ENCODE assay signal across 8 cellular contexts in genomic region chr9:128275198-128276007, GRCh38. TPM values are rescaled to one million over a fixed set of nuclear protein-coding genes. Genes with fewer than 3 reads are reported as not detected.
DNase-seq lines count a peak whose midpoint lies in the region; ATAC-seq, FAIRE-seq and TF ChIP-seq lines count a peak whose summit lies in the region.

Gene GOLGA2, minus strand, starts transcription at chr9:128276007. Its CDS starts 31 bp downstream, at chr9:128275976.

- H2AFZ ChIP-seq in SU-DHL-6 (ENCODE audit: low read depth, low read length, severe bottlenecking) (peak within 1 kb of the TSS; percentile 72), endothelial cell of umbilical vein (ENCODE audit: low read depth, low read length) (peak within 1 kb of the TSS; percentile 68)

- POLR2A ChIA-PET in CD8-positive, alpha-beta T cell (lab: Charles Lee) = interaction anchor here (0.6 to 1.2 kb wide), 6 partner anchors 25 to 902 kb away, joined by 3 to 13 read pairs (median 4); partner anchors contain the start of gene URM1
- POLR2A ChIA-PET in endothelial cell of umbilical vein (lab: Charles Lee) = no interaction called here

- dilution Hi-C loops in endothelial cell of umbilical vein (cut with MboI; ENCODE audit: extremely low pct_ligation_motif_present, low sequenced_read_pairs) = no loop called here

- peaks cover 22% of the 10 kb centered on the region for H3K4me1 ChIP-seq in CD8-positive, alpha-beta T cell (ENCODE audit: insufficient read depth, low read length)
- peaks cover 27% of the 10 kb centered on the region for H3K4me1 ChIP-seq in endothelial cell of umbilical vein (ENCODE audit: control insufficient read depth, extremely low read depth, insufficient read depth, low read length)

- H3K36me3 Mint-ChIP-seq in CD8-positive, alpha-beta T cell = peaks cover 41% of the 10 kb centered on the region
- H3K36me3 Mint-ChIP-seq in mesothelial cell of epicardium = peaks cover 7% of the 10 kb centered on the region

- no peak for TF ChIP-seq CTCF in CD8-positive, alpha-beta T cell (IDR thresholded peaks at IDR 0.05)
- no peak for TF ChIP-seq CTCF in SU-DHL-6 (IDR thresholded peaks at IDR 0.05; ENCODE audit: insufficient read depth, low read length, poor library complexity, severe bottlenecking)
- TF ChIP-seq CTCF in endothelial cell of umbilical vein (IDR thresholded peaks at IDR 0.05; ENCODE audit: extremely low read depth in 1 of 2, insufficient read depth in 1 of 2, low read depth in 1 of 2, low read length in 2 of 2) = no peak
- no peak for TF ChIP-seq CTCF in mesothelial cell of epicardium (IDR thresholded peaks at IDR 0.05; ENCODE audit: unreplicated experiment)

- peak; percentile 38 for TF ChIP-seq POLR2A in endothelial cell of umbilical vein (IDR thresholded peaks at IDR 0.05; ENCODE audit: low read depth, low read length)

- peak within 1 kb of the TSS; percentile 92 for H3K9ac ChIP-seq in SU-DHL-6 (ENCODE audit: low read length)
- H3K9ac ChIP-seq in endothelial cell of umbilical vein (replicated peaks; ENCODE audit: extremely low read depth, insufficient read depth, low read length) = peak within 1 kb of the TSS; percentile 95

- intact Hi-C loops in CD8-positive, alpha-beta T cell (cut with DNase I, micrococcal nuclease) = loop anchor here (1.0 to 10.0 kb wide), 13 partner anchors 25 to 759 kb away; partner anchors contain the start of genes CIZ1 (in 2 of the 2), COQ4 (in 2 of the 2), SLC27A4 (in 2 of the 2) and TRUB2 (in 2 of the 2)
- intact Hi-C loops in endothelial cell of umbilical vein (cut with micrococcal nuclease) = loop anchor here (1.0 to 2.0 kb wide), 3 partner anchors 20 to 115 kb away; partner anchors contain the start of genes BBLN, COQ4 and TRUB2

- H3K9me2 ChIP-seq in SU-DHL-6 (replicated peaks; ENCODE audit: insufficient read depth, low read length) = no peaks in the 10 kb centered on the region

- H3K79me2 ChIP-seq in SU-DHL-6 (ENCODE audit: insufficient read depth, low read length) (peaks cover 13% of the 10 kb centered on the region), endothelial cell of umbilical vein (ENCODE audit: control insufficient read depth, insufficient read depth, low read length) (peaks cover 27% of the 10 kb centered on the region)

- peak within 1 kb of the TSS; percentile 75 for H3K4me3 ChIP-seq in CD8-positive, alpha-beta T cell (ENCODE audit: low read depth, low read length)
- peak within 1 kb of the TSS; percentile 85 for H3K4me3 ChIP-seq in SU-DHL-6 (ENCODE audit: insufficient read depth, low read length, poor library complexity, severe bottlenecking)
- H3K4me3 ChIP-seq in endothelial cell of umbilical vein (replicated peaks in 1 of 3; ENCODE audit: insufficient read depth in 1 of 3, low read depth in 1 of 3, low read length in 3 of 3) = peak within 1 kb of the TSS; percentile 80 to 95 (median 81)

- H3F3A ChIP-seq in SU-DHL-6 (ENCODE audit: insufficient read depth) = no peaks in the 10 kb centered on the region

- no peaks in the 10 kb centered on the region for H3K9me3 ChIP-seq in CD8-positive, alpha-beta T cell (ENCODE audit: low read length)
- H3K9me3 ChIP-seq in SU-DHL-6 (ENCODE audit: insufficient read depth, low read length) (no peaks in the 10 kb centered on the region), endothelial cell of umbilical vein (replicated peaks; ENCODE audit: control insufficient read depth, insufficient read depth, low read length) (no peaks in the 10 kb centered on the region)

- H3K27ac ChIP-seq in CD8-positive, alpha-beta T cell (ENCODE audit: low read depth, low read length) = peak within 1 kb of the TSS; percentile 76
- H3K27ac ChIP-seq in SU-DHL-6 (ENCODE audit: low read depth, low read length) (no peak within 1 kb of the TSS), endothelial cell of umbilical vein (ENCODE audit: insufficient read depth, low read depth, low read length) (peak within 1 kb of the TSS; percentile 89)

- H3K4me2 ChIP-seq in SU-DHL-6 (ENCODE audit: low read depth, low read length, poor library complexity, severe bottlenecking) (peak within 1 kb of the TSS; percentile 74), endothelial cell of umbilical vein (ENCODE audit: insufficient read depth, low read length) (peak within 1 kb of the TSS; percentile 86)

- H3K36me3 ChIP-seq in CD8-positive, alpha-beta T cell (ENCODE audit: insufficient read depth, low read length) = peaks cover 9% of the 10 kb centered on the region
- H3K36me3 ChIP-seq in SU-DHL-6 (ENCODE audit: low read length) = no peaks in the 10 kb centered on the region
- peaks cover 2 to 12% of the 10 kb centered on the region in 2 experiments for H3K36me3 ChIP-seq in endothelial cell of umbilical vein (ENCODE audit: control insufficient read depth in 2 of 2, extremely low read depth in 1 of 2, insufficient read depth in 2 of 2, low read length in 2 of 2)

- peaks cover 32% of the 10 kb centered on the region for H3K4me1 Mint-ChIP-seq in CD8-positive, alpha-beta T cell (ENCODE audit: low read depth)
- H3K4me1 Mint-ChIP-seq in mesothelial cell of epicardium = peaks cover 46% of the 10 kb centered on the region

- H4K20me1 ChIP-seq in SU-DHL-6 (ENCODE audit: low read depth, low read length) = no peaks in the 10 kb centered on the region
- H4K20me1 ChIP-seq in endothelial cell of umbilical vein (replicated peaks; ENCODE audit: control insufficient read depth, extremely low read depth, insufficient read depth, low read length) = no peaks in the 10 kb centered on the region

- H3K9me1 ChIP-seq in endothelial cell of umbilical vein (replicated peaks; ENCODE audit: control insufficient read depth, extremely low read depth, insufficient read depth, low read length) = no peaks in the 10 kb centered on the region

- no peaks in the 10 kb centered on the region for H3K27me3 Mint-ChIP-seq in CD8-positive, alpha-beta T cell (ENCODE audit: low read depth)
- H3K27me3 Mint-ChIP-seq in mesothelial cell of epicardium (ENCODE audit: low read depth) = no peaks in the 10 kb centered on the region

- no peaks in the 10 kb centered on the region for H3K9me3 Mint-ChIP-seq in CD8-positive, alpha-beta T cell
- no peaks in the 10 kb centered on the region for H3K9me3 Mint-ChIP-seq in mesothelial cell of epicardium

- peak within 1 kb of the TSS; percentile 96 for H3K4me3 Mint-ChIP-seq in CD8-positive, alpha-beta T cell
- peak within 1 kb of the TSS; percentile 94 for H3K4me3 Mint-ChIP-seq in mesothelial cell of epicardium

- H3K27ac Mint-ChIP-seq in CD8-positive, alpha-beta T cell = peak within 1 kb of the TSS; percentile 96
- H3K27ac Mint-ChIP-seq in mesothelial cell of epicardium = peak within 1 kb of the TSS; percentile 96

- peak in 1 of 7 experiments; percentile 11 for DNase-seq in CD8-positive, alpha-beta T cell
- DNase-seq in endothelial cell of umbilical vein (ENCODE audit: low read depth, low spot score) = peak; percentile 58
- peak; percentile 46 to 61 for DNase-seq in mesothelial cell of epicardium (ENCODE audit: low spot score in 2 of 2, unreplicated experiment in 2 of 2)
- peak; percentile 62 for DNase-seq in ureter (ENCODE audit: low spot score)
- no peak for DNase-seq in ecto neural progenitor cell (ENCODE audit: low spot score)

- BruUV-seq in endothelial cell of umbilical vein (replicated peaks; lab: Mats Ljungman, UMichigan) = no TSS peak

- FAIRE-seq in endothelial cell of umbilical vein (lab: Jason Lieb, UNC) = no peak

- peak; percentile 44 for ATAC-seq in CD8-positive, alpha-beta T cell
- ATAC-seq in GM18909 (IDR thresholded peaks at IDR 0.05; ENCODE audit: poor library complexity, unreplicated experiment) (peak; percentile 51), HG03066 (IDR thresholded peaks at IDR 0.05; ENCODE audit: low read depth, unreplicated experiment) (peak; percentile 47)

- CTCF ChIA-PET in CD8-positive, alpha-beta T cell (lab: Charles Lee) = interaction anchor here (1.2 kb wide), 1 partner anchor 21 kb away, joined by 5 read pairs; no protein-coding TSS in a partner anchor
- CTCF ChIA-PET in endothelial cell of umbilical vein (lab: Charles Lee) = interaction anchor here (0.7 to 1.1 kb wide), 6 partner anchors 20 to 145 kb away, joined by 3 to 7 read pairs (median 5); partner anchors contain the start of gene CERCAM

- H3K27me3 ChIP-seq in CD8-positive, alpha-beta T cell (ENCODE audit: insufficient read depth, low read length) = no peaks in the 10 kb centered on the region
- H3K27me3 ChIP-seq in SU-DHL-6 (ENCODE audit: low read length) (no peaks in the 10 kb centered on the region), endothelial cell of umbilical vein (ENCODE audit: control insufficient read depth in 2 of 2, insufficient read depth in 2 of 2, low read length in 2 of 2) (no peaks in the 10 kb centered on the region)

TF ChIP-seq in endothelial cell of umbilical vein, 7 proteins besides CTCF, POLR2A, EP300 and RAD21:
- TF ChIP-seq EZH2 (IDR thresholded peaks at IDR 0.05; ENCODE audit: borderline replicate concordance, low read depth, low read length, severe bottlenecking) = no peak
- no peak for TF ChIP-seq GATA2 (IDR thresholded peaks at IDR 0.05; ENCODE audit: insufficient read depth, insufficient read length, low read depth, low read length)
- no peak for TF ChIP-seq MYC (IDR thresholded peaks at IDR 0.05; ENCODE audit: low read depth, low read length)
- TF ChIP-seq POLR2AphosphoS5 (IDR thresholded peaks at IDR 0.05; ENCODE audit: insufficient read depth, low read depth, low read length) = no peak
- no peak for TF ChIP-seq JUN (IDR thresholded peaks at IDR 0.05; ENCODE audit: borderline replicate concordance, insufficient read depth, insufficient read length, low read depth)
- TF ChIP-seq FOS (IDR thresholded peaks at IDR 0.05; ENCODE audit: borderline replicate concordance, insufficient read depth, low read length) = no peak
- no peak for TF ChIP-seq MAX (IDR thresholded peaks at IDR 0.05; ENCODE audit: insufficient read depth, insufficient read length)

RNA-seq across cellular contexts. Expression of gene GOLGA2, which starts in this region (rescaled TPM):
- total RNA-seq in CD8-positive, alpha-beta T cell = 10 to 100 TPM; 49.9 to 59.0 TPM
- total RNA-seq in endothelial cell of umbilical vein (107 and 114 TPM in 2 replicates), mesothelial cell of epicardium (177 to 195 TPM (median 186 TPM) in 3 replicates), ureter (125 TPM)
- polyA plus RNA-seq in endothelial cell of umbilical vein = 42.3 and 52.3 TPM in 2 replicates
- 60.9 and 63.1 TPM in 2 replicates for polyA plus RNA-seq in endothelial cell of umbilical vein (2011; cell fraction: cytosol; rRNA removed)
- polyA plus RNA-seq in endothelial cell of umbilical vein (2011; cell fraction: nucleus; rRNA removed) = 168 and 171 TPM in 2 replicates
- polyA plus RNA-seq in endothelial cell of umbilical vein (2012) = 62.3 and 70.7 TPM in 2 replicates
- 76.1 and 77.9 TPM in 2 replicates for polyA minus RNA-seq in endothelial cell of umbilical vein
- 13.6 TPM for polyA minus RNA-seq in endothelial cell of umbilical vein (2011; cell fraction: cytosol; rRNA and poly(A)+ RNA removed)
- polyA minus RNA-seq in endothelial cell of umbilical vein (2011; cell fraction: nucleus; rRNA and poly(A)+ RNA removed) = 71.3 and 78.5 TPM in 2 replicates
